Comparison of ENCODE assay signal across 13 cellular contexts in genomic region chr3:11602441-11602840, GRCh38. TPM values are rescaled to one million over a fixed set of nuclear protein-coding genes. Genes with fewer than 3 reads are reported as not detected.
DNase-seq lines count a peak whose midpoint lies in the region; ATAC-seq and TF ChIP-seq lines count a peak whose summit lies in the region.
"Had no signal": no experiment of that assay in that cellular context is flagged by ENCODE, and none has a peak within 500 bp of the region (broad histone marks: within the 10 kb centered on the region; RNA-seq: fewer than 3 reads in every experiment).

No MANE protein-coding gene starts in this region.

- no peak overlapping the region; the same call in 1 of the 2 replicates for H3K56ac ChIP-seq in IMR-90 (ENCODE audit: extremely low read depth, insufficient read depth, low read length)

- H3K9me3 ChIP-seq in IMR-90 (ENCODE audit: control insufficient read depth, insufficient read depth, low read length) = no peaks in the 10 kb centered on the region

- peak overlapping the region; percentile 97; the same call in 1 of the 2 replicates for H3K4ac ChIP-seq in IMR-90 (ENCODE audit: low read depth, low read length)

- POLR2A ChIA-PET in IMR-90 (lab: Charles Lee; ENCODE audit: unreplicated experiment) (no interaction called here), activated B cell treated with CpG ODN at 0.5 μM for 24 hours (lab: Charles Lee) (no interaction called here)

- H2BK120ac ChIP-seq in IMR-90 (ENCODE audit: low read depth, low read length) = peak overlapping the region; percentile 79

- no peaks in the 10 kb centered on the region for H3K9me3 Mint-ChIP-seq in activated B cell treated with CpG ODN at 0.5 μM for 24 hours
- H3K9me3 Mint-ChIP-seq in stimulated activated memory B cell treated with anti-CD40 and anti-IgM and Interleukin-4, amounts not matched to agents 10 μg/mL and 1 μg/mL and 100 μg/mL, for 72 hours = no peaks in the 10 kb centered on the region

- H2BK15ac ChIP-seq in IMR-90 (ENCODE audit: low read depth, low read length) = no peak overlapping the region; the same call in 1 of the 3 replicates

- peaks cover 54% of the 10 kb centered on the region for H3K4me1 Mint-ChIP-seq in activated B cell treated with CpG ODN at 0.5 μM for 24 hours
- H3K4me1 Mint-ChIP-seq in stimulated activated memory B cell treated with anti-CD40 and anti-IgM and Interleukin-4, amounts not matched to agents 10 μg/mL and 1 μg/mL and 100 μg/mL, for 72 hours = peaks cover 72% of the 10 kb centered on the region

- DNase-seq in IMR-90 = no peak
- no peak for DNase-seq in activated B cell treated with CpG ODN at 0.5 μM for 24 hours
- DNase-seq in inferior parietal cortex (ENCODE audit: extremely low spot score) = peak; percentile 3
- no peak for DNase-seq in GF-D8 (lab: John Stamatoyannopoulos, UW)
- no peak for DNase-seq in NCI-H1694 treated with DMSO at 0.1 percent for 48 hours (lab: John Stamatoyannopoulos, UW)
- no peak for DNase-seq in OCI-M1 (lab: John Stamatoyannopoulos, UW)
- DNase-seq: activated CD4-positive, CD25-positive, alpha-beta regulatory T cell treated with anti-CD3 and anti-CD28 coated beads, Interleukin-2, amount 50 U/mL, for 72 hours; GOT3; NCI-H1417; NCI-H524 treated with DMSO at 0.1 percent for 48 hours; stimulated activated naive CD4-positive, alpha-beta T cell had no signal

- H3K4me3 ChIP-seq in IMR-90 (ENCODE audit: insufficient read depth, low read depth, low read length) = no peak overlapping the region

- H2AK5ac ChIP-seq in IMR-90 (ENCODE audit: low read depth, low read length) = peak overlapping the region; percentile 84; the same call in 1 of the 2 replicates

- TF ChIP-seq RAD21 in IMR-90 (IDR thresholded peaks at IDR 0.05; ENCODE audit: low read length) = no peak

- H3K27me3 Mint-ChIP-seq in activated B cell treated with CpG ODN at 0.5 μM for 24 hours = no peaks in the 10 kb centered on the region
- H3K27me3 Mint-ChIP-seq in stimulated activated memory B cell treated with anti-CD40 and anti-IgM and Interleukin-4, amounts not matched to agents 10 μg/mL and 1 μg/mL and 100 μg/mL, for 72 hours = no peaks in the 10 kb centered on the region

- H3K36me3 ChIP-seq in IMR-90 (ENCODE audit: control insufficient read depth, insufficient read depth, low read length) = peaks cover 17% of the 10 kb centered on the region

- peaks cover 36% of the 10 kb centered on the region for H3K36me3 Mint-ChIP-seq in activated B cell treated with CpG ODN at 0.5 μM for 24 hours (ENCODE audit: low read depth)
- peaks cover 35% of the 10 kb centered on the region for H3K36me3 Mint-ChIP-seq in stimulated activated memory B cell treated with anti-CD40 and anti-IgM and Interleukin-4, amounts not matched to agents 10 μg/mL and 1 μg/mL and 100 μg/mL, for 72 hours

- no TSS peak for BruUV-seq in IMR-90 (replicated peaks; lab: Mats Ljungman, UMichigan)

- H3K4me3 Mint-ChIP-seq in activated B cell treated with CpG ODN at 0.5 μM for 24 hours = no peak overlapping the region
- H3K4me3 Mint-ChIP-seq in stimulated activated memory B cell treated with anti-CD40 and anti-IgM and Interleukin-4, amounts not matched to agents 10 μg/mL and 1 μg/mL and 100 μg/mL, for 72 hours = no peak overlapping the region

- peak overlapping the region; percentile 75; the same call in 1 of the 2 replicates for H3K18ac ChIP-seq in IMR-90 (ENCODE audit: low read depth, low read length)

- H3K9me1 ChIP-seq in IMR-90 (ENCODE audit: insufficient read depth, low read length) = peaks cover 27% of the 10 kb centered on the region

- intact Hi-C loops in IMR-90 (cut with micrococcal nuclease) (no loop called here), activated B cell treated with CpG ODN at 0.5 μM for 24 hours (cut with micrococcal nuclease) (loop anchor here (1.0 kb wide), 1 partner anchor 40 kb away; no protein-coding TSS in a partner anchor)

- no peak overlapping the region for H3K9ac ChIP-seq in IMR-90 (ENCODE audit: low read depth, low read length)

- H3K14ac ChIP-seq in IMR-90 (replicated peaks; ENCODE audit: low read depth, low read length) = peak overlapping the region; percentile 48

- H2BK20ac ChIP-seq in IMR-90 (ENCODE audit: low read depth, low read length) = peak overlapping the region; percentile 68; the same call in 1 of the 2 replicates

- peak overlapping the region; percentile 86; the same call in 1 of the 2 replicates for H3K23ac ChIP-seq in IMR-90 (ENCODE audit: low read depth, low read length)

- peak overlapping the region; percentile 91 for H3K27ac Mint-ChIP-seq in activated B cell treated with CpG ODN at 0.5 μM for 24 hours
- H3K27ac Mint-ChIP-seq in stimulated activated memory B cell treated with anti-CD40 and anti-IgM and Interleukin-4, amounts not matched to agents 10 μg/mL and 1 μg/mL and 100 μg/mL, for 72 hours = peak overlapping the region; percentile 92

- H3K4me2 ChIP-seq in IMR-90 (ENCODE audit: low read depth, low read length) = no peak overlapping the region

- no peak overlapping the region for H2AFZ ChIP-seq in IMR-90 (replicated peaks; ENCODE audit: low read length, poor library complexity)

- H4K20me1 ChIP-seq in IMR-90 (ENCODE audit: insufficient read depth, low read length) = peaks cover 15% of the 10 kb centered on the region

- in situ Hi-C loops in IMR-90 (cut with MboI; ENCODE audit: low sequenced_read_pairs) = loop anchor here (5.0 kb wide), 1 partner anchor 35 kb away; no protein-coding TSS in a partner anchor

- CTCF ChIA-PET in IMR-90 (lab: Yijun Ruan, JAX) (no interaction called here), activated B cell treated with CpG ODN at 0.5 μM for 24 hours (lab: Charles Lee) (no interaction called here)

- H3K27me3 ChIP-seq in IMR-90 (ENCODE audit: control insufficient read depth, insufficient read depth, low read length) = no peaks in the 10 kb centered on the region

- no peak overlapping the region; the same call in 1 of the 2 replicates for H4K5ac ChIP-seq in IMR-90 (ENCODE audit: low read depth, low read length)

- peak overlapping the region; percentile 87 to 95; a peak in 3 of 4 replicates for H4K8ac ChIP-seq in IMR-90 (ENCODE audit: low read depth in 2 of 2, low read length in 2 of 2)

- peaks cover 32% of the 10 kb centered on the region for H3K4me1 ChIP-seq in IMR-90 (ENCODE audit: control insufficient read depth, insufficient read depth, low read length)

- H4K91ac ChIP-seq in IMR-90 (ENCODE audit: insufficient read depth, low read depth, low read length) = peak overlapping the region; percentile 96

- ATAC-seq in IMR-90 (ENCODE audit: low read depth) (no peak), activated B cell treated with CpG ODN at 0.5 μM for 24 hours (ENCODE audit: low read depth) (no peak), GM18909 (IDR thresholded peaks at IDR 0.05; ENCODE audit: poor library complexity, unreplicated experiment) (no peak)
- ATAC-seq in stimulated activated memory B cell treated with anti-CD40 and anti-IgM and Interleukin-4, amounts not matched to agents 10 μg/mL and 1 μg/mL and 100 μg/mL, for 72 hours = no peak

- no peak; the same call in 1 of the 2 replicates for TF ChIP-seq POLR2A in IMR-90 (IDR thresholded peaks at IDR 0.05; ENCODE audit: low read depth, low read length)

- no peak overlapping the region for H2AK9ac ChIP-seq in IMR-90 (replicated peaks; ENCODE audit: low read depth, low read length, poor library complexity)

- peak overlapping the region; percentile 99 for H2BK5ac ChIP-seq in IMR-90 (ENCODE audit: low read depth, low read length, poor library complexity, severe bottlenecking)

- TF ChIP-seq CTCF in IMR-90 (conservative IDR thresholded peaks at IDR 0.05; ENCODE audit: low read depth, low read length) (no peak), activated B cell treated with CpG ODN at 0.5 μM for 24 hours (IDR thresholded peaks at IDR 0.05) (no peak)

- H3K27ac ChIP-seq in IMR-90 (ENCODE audit: insufficient read depth, low read length) = peak overlapping the region; percentile 88; the same call in 1 of the 2 replicates

- no CpG with 5 or more reads among the region's 9 CpGs for WGBS in IMR-90 (ENCODE audit: extremely low coverage in 2 of 2, insufficient read length in 1 of 2), 2 experiments

- dilution Hi-C loops in IMR-90 (cut with HindIII; ENCODE audit: low sequenced_read_pairs, unreplicated experiment) = no loop called here

- peaks cover 21 to 69% of the 10 kb centered on the region in 2 experiments for H3K79me1 ChIP-seq in IMR-90 (ENCODE audit: low read depth in 1 of 2, low read length in 2 of 2)

TF ChIP-seq in IMR-90, 13 proteins besides CTCF, POLR2A, EP300 and RAD21:
- TF ChIP-seq MAZ (IDR thresholded peaks at IDR 0.05; ENCODE audit: borderline replicate concordance, low read depth, low read length) = no peak
- no peak for TF ChIP-seq USF2 (IDR thresholded peaks at IDR 0.05; ENCODE audit: low read depth, low read length)
- no peak for TF ChIP-seq CHD1 (IDR thresholded peaks at IDR 0.05; ENCODE audit: low read depth, low read length)
- no peak for TF ChIP-seq ELK1 (IDR thresholded peaks at IDR 0.05; ENCODE audit: borderline replicate concordance, low read depth, low read length)
- TF ChIP-seq MAFK (IDR thresholded peaks at IDR 0.05; ENCODE audit: low read depth, low read length) = no peak
- TF ChIP-seq FOS (IDR thresholded peaks at IDR 0.05; ENCODE audit: low read depth, low read length) = no peak

RNA-seq across cellular contexts. Expression of gene VGLL4, which starts 41.3 kb away (rescaled TPM):
- total RNA-seq in IMR-90 (2012; rRNA removed) = 26.2 and 34.2 TPM in 2 replicates
- 35.4 and 45.8 TPM in 2 replicates for polyA plus RNA-seq in IMR-90 (2012; rRNA removed)
- 36.0 and 50.5 TPM in 2 replicates for polyA plus RNA-seq in IMR-90 (2012; cell fraction: cytosol; rRNA removed)
- 72.1 and 93.1 TPM in 2 replicates for polyA plus RNA-seq in IMR-90 (2012; cell fraction: nucleus; rRNA removed; ENCODE audit: low replicate concordance)
- 19.2 and 19.3 TPM in 2 replicates for total RNA-seq in activated B cell treated with CpG ODN at 0.5 μM for 24 hours
